ENCODE assay signal across 11 cellular contexts in genomic region chr14:21038416-21039058, GRCh38. TPM values are rescaled to one million over a fixed set of nuclear protein-coding genes. Genes with fewer than 3 reads are reported as not detected.
A peak's percentile ranks its signal among the peaks of the same experiment; 100 is the strongest.
DNase-seq lines count a peak whose midpoint lies in the region; ATAC-seq and TF ChIP-seq lines count a peak whose summit lies in the region.
"Had no signal": no experiment of that assay in that cellular context is flagged by ENCODE, and none has a peak within 500 bp of the region (broad histone marks: within the 10 kb centered on the region; RNA-seq: fewer than 3 reads in every experiment).

No MANE protein-coding gene starts in this region.

- ATAC-seq in WTC11 = peak; percentile 18

- peak overlapping the region; percentile 67 to 80 for H3K27ac ChIP-seq in right atrium auricular region

- no peaks in the 10 kb centered on the region for H3K36me3 Mint-ChIP-seq in WTC11
- H3K36me3 Mint-ChIP-seq in activated CD4-positive, alpha-beta memory T cell treated with anti-CD3 and anti-CD28 coated beads for 36 hours = no peaks in the 10 kb centered on the region

- H3K4me3 ChIP-seq in right atrium auricular region = no peak overlapping the region

- CTCF ChIA-PET in WTC11 (lab: Charles Lee) = interaction anchor here (1.3 to 7.0 kb wide), 18 partner anchors 12 to 181 kb away, joined by 5 to 670 read pairs (median 19); partner anchors contain the start of genes ARHGEF40, NDRG2, RNASE8 and SLC39A2
- CTCF ChIA-PET in activated CD4-positive, alpha-beta memory T cell treated with anti-CD3 and anti-CD28 coated beads for 36 hours (lab: Charles Lee) = interaction anchor here (3.9 kb wide), 1 partner anchor 24 kb away, joined by 115 read pairs; no protein-coding TSS in a partner anchor

- intact Hi-C loops in activated CD4-positive, alpha-beta memory T cell treated with anti-CD3 and anti-CD28 coated beads for 36 hours (cut with micrococcal nuclease) = no loop called here

- H3K9me3 ChIP-seq in right atrium auricular region = no peaks in the 10 kb centered on the region

- no peaks in the 10 kb centered on the region for H3K36me3 ChIP-seq in right atrium auricular region

- POLR2A ChIA-PET in WTC11 (lab: Charles Lee) = interaction anchor here (1.0 to 2.8 kb wide), 3 partner anchors 12 to 64 kb away, joined by 3 to 26 read pairs (median 3); no protein-coding TSS in a partner anchor
- POLR2A ChIA-PET in activated CD4-positive, alpha-beta memory T cell treated with anti-CD3 and anti-CD28 coated beads for 36 hours (lab: Charles Lee) = no interaction called here

- DNase-seq in WTC11 (ENCODE audit: low spot score) (no peak), right atrium auricular region (ENCODE audit: low spot score) (no peak), putamen (ENCODE audit: low spot score) (peak; percentile 31), hepatic stellate cell (ENCODE audit: low spot score) (no peak), DMS114 treated with DMSO at 0.1 percent for 48 hours (lab: John Stamatoyannopoulos, UW; ENCODE audit: unreplicated experiment) (no peak)
- no peak for DNase-seq in activated CD4-positive, alpha-beta memory T cell treated with anti-CD3 and anti-CD28 coated beads for 36 hours
- DNase-seq: activated T-cell treated with anti-CD3 and anti-CD28 coated beads, Interleukin-2, amount 50 U/mL, for 48 hours; AML-193; NCI-H1436 treated with DMSO at 0.1 percent for 48 hours; stimulated activated naive CD4-positive, alpha-beta T cell; T1000 had no signal

- no peaks in the 10 kb centered on the region for H3K9me3 Mint-ChIP-seq in WTC11
- H3K9me3 Mint-ChIP-seq in activated CD4-positive, alpha-beta memory T cell treated with anti-CD3 and anti-CD28 coated beads for 36 hours = no peaks in the 10 kb centered on the region

- H3K4me3 Mint-ChIP-seq in WTC11 = no peak overlapping the region
- no peak overlapping the region for H3K4me3 Mint-ChIP-seq in activated CD4-positive, alpha-beta memory T cell treated with anti-CD3 and anti-CD28 coated beads for 36 hours

- peak overlapping the region; percentile 49 for H3K27ac Mint-ChIP-seq in WTC11
- H3K27ac Mint-ChIP-seq in activated CD4-positive, alpha-beta memory T cell treated with anti-CD3 and anti-CD28 coated beads for 36 hours = no peak overlapping the region

- no peaks in the 10 kb centered on the region for H3K27me3 ChIP-seq in right atrium auricular region

- H3K4me1 Mint-ChIP-seq in WTC11 = peaks cover 26% of the 10 kb centered on the region
- H3K4me1 Mint-ChIP-seq in activated CD4-positive, alpha-beta memory T cell treated with anti-CD3 and anti-CD28 coated beads for 36 hours (ENCODE audit: low read depth) = peaks cover 3% of the 10 kb centered on the region

- H3K4me1 ChIP-seq in right atrium auricular region = peaks cover 0 to 34% of the 10 kb centered on the region in 2 donors

- no peak for TF ChIP-seq CTCF in WTC11 (IDR thresholded peaks at IDR 0.05)
- TF ChIP-seq CTCF in right atrium auricular region (IDR thresholded peaks at IDR 0.05) = no peak

- peaks cover 3% of the 10 kb centered on the region; the same call in 1 of the 2 replicates for H3K27me3 Mint-ChIP-seq in WTC11 (ENCODE audit: low read depth)
- no peaks in the 10 kb centered on the region for H3K27me3 Mint-ChIP-seq in activated CD4-positive, alpha-beta memory T cell treated with anti-CD3 and anti-CD28 coated beads for 36 hours

TF ChIP-seq in WTC11, 78 proteins besides CTCF, POLR2A, EP300 and RAD21 (continues in another document):
- TF ChIP-seq ATF3 (CRISPR knock-in tag; conservative IDR thresholded peaks at IDR 0.05) (no peak), FOXK1 (CRISPR knock-in tag; IDR thresholded peaks at IDR 0.05) (no peak), TCF7 (CRISPR knock-in tag; IDR thresholded peaks at IDR 0.05; ENCODE audit: low read depth) (no peak), EMX1 (CRISPR knock-in tag; IDR thresholded peaks at IDR 0.05) (no peak), PRRX2 (CRISPR knock-in tag; IDR thresholded peaks at IDR 0.05) (no peak)
- TF ChIP-seq, protein P1, sequence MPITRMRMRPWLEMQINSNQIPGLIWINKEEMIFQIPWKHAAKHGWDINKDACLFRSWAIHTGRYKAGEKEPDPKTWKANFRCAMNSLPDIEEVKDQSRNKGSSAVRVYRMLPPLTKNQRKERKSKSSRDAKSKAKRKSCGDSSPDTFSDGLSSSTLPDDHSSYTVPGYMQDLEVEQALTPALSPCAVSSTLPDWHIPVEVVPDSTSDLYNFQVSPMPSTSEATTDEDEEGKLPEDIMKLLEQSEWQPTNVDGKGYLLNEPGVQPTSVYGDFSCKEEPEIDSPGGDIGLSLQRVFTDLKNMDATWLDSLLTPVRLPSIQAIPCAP (CRISPR knock-in tag; IDR thresholded peaks at IDR 0.05) = no peak
- TF ChIP-seq, protein P2, sequence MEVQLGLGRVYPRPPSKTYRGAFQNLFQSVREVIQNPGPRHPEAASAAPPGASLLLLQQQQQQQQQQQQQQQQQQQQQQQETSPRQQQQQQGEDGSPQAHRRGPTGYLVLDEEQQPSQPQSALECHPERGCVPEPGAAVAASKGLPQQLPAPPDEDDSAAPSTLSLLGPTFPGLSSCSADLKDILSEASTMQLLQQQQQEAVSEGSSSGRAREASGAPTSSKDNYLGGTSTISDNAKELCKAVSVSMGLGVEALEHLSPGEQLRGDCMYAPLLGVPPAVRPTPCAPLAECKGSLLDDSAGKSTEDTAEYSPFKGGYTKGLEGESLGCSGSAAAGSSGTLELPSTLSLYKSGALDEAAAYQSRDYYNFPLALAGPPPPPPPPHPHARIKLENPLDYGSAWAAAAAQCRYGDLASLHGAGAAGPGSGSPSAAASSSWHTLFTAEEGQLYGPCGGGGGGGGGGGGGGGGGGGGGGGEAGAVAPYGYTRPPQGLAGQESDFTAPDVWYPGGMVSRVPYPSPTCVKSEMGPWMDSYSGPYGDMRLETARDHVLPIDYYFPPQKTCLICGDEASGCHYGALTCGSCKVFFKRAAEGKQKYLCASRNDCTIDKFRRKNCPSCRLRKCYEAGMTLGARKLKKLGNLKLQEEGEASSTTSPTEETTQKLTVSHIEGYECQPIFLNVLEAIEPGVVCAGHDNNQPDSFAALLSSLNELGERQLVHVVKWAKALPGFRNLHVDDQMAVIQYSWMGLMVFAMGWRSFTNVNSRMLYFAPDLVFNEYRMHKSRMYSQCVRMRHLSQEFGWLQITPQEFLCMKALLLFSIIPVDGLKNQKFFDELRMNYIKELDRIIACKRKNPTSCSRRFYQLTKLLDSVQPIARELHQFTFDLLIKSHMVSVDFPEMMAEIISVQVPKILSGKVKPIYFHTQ (CRISPR knock-in tag; IDR thresholded peaks at IDR 0.05) = no peak
- TF ChIP-seq, protein P3, sequence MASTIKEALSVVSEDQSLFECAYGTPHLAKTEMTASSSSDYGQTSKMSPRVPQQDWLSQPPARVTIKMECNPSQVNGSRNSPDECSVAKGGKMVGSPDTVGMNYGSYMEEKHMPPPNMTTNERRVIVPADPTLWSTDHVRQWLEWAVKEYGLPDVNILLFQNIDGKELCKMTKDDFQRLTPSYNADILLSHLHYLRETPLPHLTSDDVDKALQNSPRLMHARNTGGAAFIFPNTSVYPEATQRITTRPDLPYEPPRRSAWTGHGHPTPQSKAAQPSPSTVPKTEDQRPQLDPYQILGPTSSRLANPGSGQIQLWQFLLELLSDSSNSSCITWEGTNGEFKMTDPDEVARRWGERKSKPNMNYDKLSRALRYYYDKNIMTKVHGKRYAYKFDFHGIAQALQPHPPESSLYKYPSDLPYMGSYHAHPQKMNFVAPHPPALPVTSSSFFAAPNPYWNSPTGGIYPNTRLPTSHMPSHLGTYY (CRISPR knock-in tag; IDR thresholded peaks at IDR 0.05) = no peak
- TF ChIP-seq, protein P4, sequence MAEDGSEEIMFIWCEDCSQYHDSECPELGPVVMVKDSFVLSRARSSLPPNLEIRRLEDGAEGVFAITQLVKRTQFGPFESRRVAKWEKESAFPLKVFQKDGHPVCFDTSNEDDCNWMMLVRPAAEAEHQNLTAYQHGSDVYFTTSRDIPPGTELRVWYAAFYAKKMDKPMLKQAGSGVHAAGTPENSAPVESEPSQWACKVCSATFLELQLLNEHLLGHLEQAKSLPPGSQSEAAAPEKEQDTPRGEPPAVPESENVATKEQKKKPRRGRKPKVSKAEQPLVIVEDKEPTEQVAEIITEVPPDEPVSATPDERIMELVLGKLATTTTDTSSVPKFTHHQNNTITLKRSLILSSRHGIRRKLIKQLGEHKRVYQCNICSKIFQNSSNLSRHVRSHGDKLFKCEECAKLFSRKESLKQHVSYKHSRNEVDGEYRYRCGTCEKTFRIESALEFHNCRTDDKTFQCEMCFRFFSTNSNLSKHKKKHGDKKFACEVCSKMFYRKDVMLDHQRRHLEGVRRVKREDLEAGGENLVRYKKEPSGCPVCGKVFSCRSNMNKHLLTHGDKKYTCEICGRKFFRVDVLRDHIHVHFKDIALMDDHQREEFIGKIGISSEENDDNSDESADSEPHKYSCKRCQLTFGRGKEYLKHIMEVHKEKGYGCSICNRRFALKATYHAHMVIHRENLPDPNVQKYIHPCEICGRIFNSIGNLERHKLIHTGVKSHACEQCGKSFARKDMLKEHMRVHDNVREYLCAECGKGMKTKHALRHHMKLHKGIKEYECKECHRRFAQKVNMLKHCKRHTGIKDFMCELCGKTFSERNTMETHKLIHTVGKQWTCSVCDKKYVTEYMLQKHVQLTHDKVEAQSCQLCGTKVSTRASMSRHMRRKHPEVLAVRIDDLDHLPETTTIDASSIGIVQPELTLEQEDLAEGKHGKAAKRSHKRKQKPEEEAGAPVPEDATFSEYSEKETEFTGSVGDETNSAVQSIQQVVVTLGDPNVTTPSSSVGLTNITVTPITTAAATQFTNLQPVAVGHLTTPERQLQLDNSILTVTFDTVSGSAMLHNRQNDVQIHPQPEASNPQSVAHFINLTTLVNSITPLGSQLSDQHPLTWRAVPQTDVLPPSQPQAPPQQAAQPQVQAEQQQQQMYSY (CRISPR knock-in tag; IDR thresholded peaks at IDR 0.05) = no peak

RNA-seq across cellular contexts. Expression of gene RNASE7, which starts 3.6 kb away (rescaled TPM):
- total RNA-seq in WTC11 (2021) (not detected in 3 replicates), right atrium auricular region (not detected)
- total RNA-seq in activated CD4-positive, alpha-beta memory T cell treated with anti-CD3 and anti-CD28 coated beads for 36 hours = not detected

RNA-seq across cellular contexts. Expression of gene RNASE13, which starts 3.9 kb away (rescaled TPM):
- not detected in 3 replicates for total RNA-seq in WTC11 (2021)
- not detected for total RNA-seq in right atrium auricular region
- not detected for total RNA-seq in activated CD4-positive, alpha-beta memory T cell treated with anti-CD3 and anti-CD28 coated beads for 36 hours

RNA-seq across cellular contexts. Expression of gene TPPP2, which starts 8.5 kb away (rescaled TPM):
- total RNA-seq in WTC11 (2021) = 0.35 to 0.60 TPM in 2 of 3 replicates, not detected in the other
- total RNA-seq in right atrium auricular region = under 1 TPM in 1 of 2 donors, not detected in 1; 0.86 TPM
- total RNA-seq in activated CD4-positive, alpha-beta memory T cell treated with anti-CD3 and anti-CD28 coated beads for 36 hours = not detected

RNA-seq across cellular contexts. Expression of gene NDRG2, which starts 13.7 kb away (rescaled TPM):
- total RNA-seq in WTC11 (2021) (28.5 to 32.2 TPM (median 30.1 TPM) in 3 replicates), right atrium auricular region (100 to 1,000 TPM; 335 to 360 TPM)
- total RNA-seq in activated CD4-positive, alpha-beta memory T cell treated with anti-CD3 and anti-CD28 coated beads for 36 hours = 1 to 10 TPM; 7.7 to 9.6 TPM

RNA-seq across cellular contexts. Expression of gene RNASE8, which starts 19.1 kb away (rescaled TPM):
- not detected in 3 replicates for total RNA-seq in WTC11 (2021)
- total RNA-seq in right atrium auricular region = not detected
- total RNA-seq in activated CD4-positive, alpha-beta memory T cell treated with anti-CD3 and anti-CD28 coated beads for 36 hours = not detected
